11 cellular contexts compared by ENCODE assay signal in genomic region chr17:28663723-28664122, GRCh38. TPM values are rescaled to one million over a fixed set of nuclear protein-coding genes. Genes with fewer than 3 reads are reported as not detected.
DNase-seq lines count a peak whose midpoint lies in the region; ATAC-seq and TF ChIP-seq lines count a peak whose summit lies in the region.
"Had no signal": no experiment of that assay in that cellular context is flagged by ENCODE, and none has a peak within 500 bp of the region (broad histone marks: within the 10 kb centered on the region; RNA-seq: fewer than 3 reads in every experiment).

No MANE protein-coding gene starts in this region.

- no peak for DNase-seq in CD8-positive, alpha-beta T cell
- DNase-seq in substantia nigra (lab: John Stamatoyannopoulos, UW) (no peak), mesenteric fat pad (ENCODE audit: low spot score) (no peak), NCI-H226 (no peak), GM20000 (ENCODE audit: low spot score) (no peak)
- DNase-seq: activated gamma-delta T cell, kidney glomerular epithelial cell, NCI-H446 treated with DMSO at 0.1 percent for 48 hours had no signal

- peaks cover 68% of the 10 kb centered on the region for H3K36me3 Mint-ChIP-seq in CD8-positive, alpha-beta T cell
- peaks cover 5% of the 10 kb centered on the region for H3K36me3 Mint-ChIP-seq in IgD-negative memory B cell
- H3K36me3 Mint-ChIP-seq in brain, result peaks cover 72% of the 10 kb centered on the region
- peaks cover 66% of the 10 kb centered on the region for H3K36me3 Mint-ChIP-seq in nephron (ENCODE audit: low read depth)

- no peaks in the 10 kb centered on the region for H3K9me3 ChIP-seq in CD8-positive, alpha-beta T cell (ENCODE audit: low read length)

- CTCF ChIA-PET in CD8-positive, alpha-beta T cell (lab: Charles Lee), result interaction anchor here (4.5 kb wide), 1 partner anchor 16 kb away, joined by 49 read pairs; the partner anchor contains the start of gene BLTP2

- ATAC-seq in CD8-positive, alpha-beta T cell, result no peak

- H3K4me1 Mint-ChIP-seq in CD8-positive, alpha-beta T cell (ENCODE audit: low read depth), result peaks cover 70% of the 10 kb centered on the region
- peaks cover 43 to 61% (median 49%) of the 10 kb centered on the region in 3 donors for H3K4me1 Mint-ChIP-seq in IgD-negative memory B cell
- peaks cover 71% of the 10 kb centered on the region for H3K4me1 Mint-ChIP-seq in brain
- H3K4me1 Mint-ChIP-seq in nephron, result peaks cover 65% of the 10 kb centered on the region

- peak overlapping the region; percentile 98 for H3K4me3 Mint-ChIP-seq in CD8-positive, alpha-beta T cell
- H3K4me3 Mint-ChIP-seq in IgD-negative memory B cell (peak overlapping the region; percentile 99 to 100 (median 100)), brain (peak overlapping the region; percentile 98 to 100 (median 100)), nephron (peak overlapping the region; percentile 98 to 100 (median 100))

- no peaks in the 10 kb centered on the region for H3K9me3 Mint-ChIP-seq in CD8-positive, alpha-beta T cell
- H3K9me3 Mint-ChIP-seq in IgD-negative memory B cell, result no peaks in the 10 kb centered on the region
- peaks cover 0 to 14% (median 5%) of the 10 kb centered on the region in 5 experiments for H3K9me3 Mint-ChIP-seq in brain
- peaks cover 7% of the 10 kb centered on the region for H3K9me3 Mint-ChIP-seq in nephron

- no peaks in the 10 kb centered on the region for H3K27me3 Mint-ChIP-seq in CD8-positive, alpha-beta T cell (ENCODE audit: low read depth)
- H3K27me3 Mint-ChIP-seq in IgD-negative memory B cell (no peaks in the 10 kb centered on the region), brain (peaks cover 9% of the 10 kb centered on the region), nephron (ENCODE audit: low read depth) (no peaks in the 10 kb centered on the region)

- H3K27ac ChIP-seq in CD8-positive, alpha-beta T cell (ENCODE audit: low read depth, low read length), result no peak overlapping the region
- H3K27ac ChIP-seq in substantia nigra (ENCODE audit: low read depth, low read length, poor library complexity, severe bottlenecking), result no peak overlapping the region

- POLR2A ChIA-PET in CD8-positive, alpha-beta T cell (lab: Charles Lee), result no interaction called here

- TF ChIP-seq CTCF in CD8-positive, alpha-beta T cell (IDR thresholded peaks at IDR 0.05), result no peak
- no peak for TF ChIP-seq CTCF in brain (conservative IDR thresholded peaks at IDR 0.05)
- TF ChIP-seq CTCF in nephron (IDR thresholded peaks at IDR 0.05; ENCODE audit: unreplicated experiment in 3 of 3), result no peak
- no peak for TF ChIP-seq CTCF in GM20000 (IDR thresholded peaks at IDR 0.05; ENCODE audit: extremely low read depth, missing control alignments)

- intact Hi-C loops in CD8-positive, alpha-beta T cell (cut with DNase I, micrococcal nuclease), result loop anchor here (2.0 to 10.0 kb wide), 6 partner anchors 47 to 631 kb away; partner anchors contain the start of genes RPL23A (in 2 of the 2), FLOT2 (in 1 of the 2), NUFIP2 (in 1 of the 2) and PHF12 (in 1 of the 2)

- H3K4me3 ChIP-seq in CD8-positive, alpha-beta T cell (ENCODE audit: low read depth, low read length), result no peak overlapping the region

- H3K36me3 ChIP-seq in CD8-positive, alpha-beta T cell (ENCODE audit: insufficient read depth, low read length), result peaks cover 7% of the 10 kb centered on the region

- H3K27me3 ChIP-seq in CD8-positive, alpha-beta T cell (ENCODE audit: insufficient read depth, low read length), result no peaks in the 10 kb centered on the region

- H3K4me1 ChIP-seq in CD8-positive, alpha-beta T cell (ENCODE audit: insufficient read depth, low read length), result peaks cover 43% of the 10 kb centered on the region

- H3K27ac Mint-ChIP-seq in CD8-positive, alpha-beta T cell, result peak overlapping the region; percentile 13
- H3K27ac Mint-ChIP-seq in IgD-negative memory B cell, result peak overlapping the region; percentile 100
- peak overlapping the region; percentile 99 to 100 (median 100) for H3K27ac Mint-ChIP-seq in brain
- peak overlapping the region; percentile 98 to 100 (median 98) for H3K27ac Mint-ChIP-seq in nephron

RNA-seq across cellular contexts. Expression of gene SUPT6H, which starts 1.7 kb away (rescaled TPM):
- total RNA-seq in CD8-positive, alpha-beta T cell, result 100 to 1,000 TPM; 163 to 169 TPM
- 14.2 TPM for polyA plus RNA-seq in IgD-negative memory B cell
- polyA plus RNA-seq in brain (ENCODE audit: insufficient read depth, low read depth, low replicate concordance), result 55.5 TPM
- 76.6 TPM for total RNA-seq in mesenteric fat pad

RNA-seq across cellular contexts. Expression of gene SDF2, which starts 2.0 kb away (rescaled TPM):
- 10 to 100 TPM; 30.4 to 38.3 TPM for total RNA-seq in CD8-positive, alpha-beta T cell
- 59.5 TPM for polyA plus RNA-seq in IgD-negative memory B cell
- 76.1 TPM for polyA plus RNA-seq in brain (ENCODE audit: insufficient read depth, low read depth, low replicate concordance)
- total RNA-seq in mesenteric fat pad, result 41.8 TPM

RNA-seq across cellular contexts. Expression of gene BLTP2, which starts 18.8 kb away (rescaled TPM):
- total RNA-seq in CD8-positive, alpha-beta T cell, result 100 to 1,000 TPM; 136 to 148 TPM
- polyA plus RNA-seq in IgD-negative memory B cell (41.4 TPM), brain (ENCODE audit: insufficient read depth, low read depth, low replicate concordance) (68.7 TPM)
- 163 TPM for total RNA-seq in mesenteric fat pad

RNA-seq across cellular contexts. Expression of gene PROCA1, which starts 48.0 kb away (rescaled TPM):
- 1 to 10 TPM; 2.0 to 2.8 TPM for total RNA-seq in CD8-positive, alpha-beta T cell
- 2.7 TPM for polyA plus RNA-seq in IgD-negative memory B cell
- 8.8 TPM for polyA plus RNA-seq in brain (ENCODE audit: insufficient read depth, low read depth, low replicate concordance)
- 1.3 TPM for total RNA-seq in mesenteric fat pad

RNA-seq across cellular contexts. Expression of gene RSKR, which starts 49.7 kb away (rescaled TPM):
- 1 to 10 TPM; 9.3 to 9.7 TPM for total RNA-seq in CD8-positive, alpha-beta T cell
- 0.11 TPM for polyA plus RNA-seq in IgD-negative memory B cell
- polyA plus RNA-seq in brain (ENCODE audit: insufficient read depth, low read depth, low replicate concordance), result 2.7 TPM
- 7.6 TPM for total RNA-seq in mesenteric fat pad

Comparison
In these comparisons a context has a peak if more than half of its experiments do, and no peak if none do; other contexts are left out.
1. H3K27ac Mint-ChIP-seq: peak in every context shown above with its lines; median percentile 100 in IgD-negative memory B cell; 100 in brain; 98 in nephron; 13 in CD8-positive, alpha-beta T cell.